In genomic region chr15:63221346-63221745, GRCh38 we compare ENCODE assay signal across 11 cellular contexts. TPM values are rescaled to one million over a fixed set of nuclear protein-coding genes. Genes with fewer than 3 reads are reported as not detected.
A peak's percentile ranks its signal among the peaks of the same experiment; 100 is the strongest.
DNase-seq lines count a peak whose midpoint lies in the region; ATAC-seq, FAIRE-seq and TF ChIP-seq lines count a peak whose summit lies in the region.
"Had no signal": no experiment of that assay in that cellular context is flagged by ENCODE, and none has a peak within 500 bp of the region (broad histone marks: within the 10 kb centered on the region; RNA-seq: fewer than 3 reads in every experiment).

No MANE protein-coding gene starts in this region.

- H2AFZ ChIP-seq in astrocyte (ENCODE audit: low read depth, low read length): no peak overlapping the region

- TF ChIP-seq CTCF in astrocyte (IDR thresholded peaks at IDR 0.05; ENCODE audit: insufficient read depth, low read depth, low read length): no peak
- no peak for TF ChIP-seq CTCF in right atrium auricular region (IDR thresholded peaks at IDR 0.05)

- no peaks in the 10 kb centered on the region for H3K9me3 ChIP-seq in astrocyte (ENCODE audit: insufficient read depth, low read depth, low read length)
- no peaks in the 10 kb centered on the region for H3K9me3 ChIP-seq in right atrium auricular region

- peaks cover 23% of the 10 kb centered on the region for H3K4me1 Mint-ChIP-seq in astrocyte (ENCODE audit: low read depth, unreplicated experiment)
- peaks cover 80% of the 10 kb centered on the region for H3K4me1 Mint-ChIP-seq in activated T-cell treated with anti-CD3 and anti-CD28 coated beads, Interleukin-2, amount 50 U/mL, for 72 hours (ENCODE audit: low read depth)

- no peak overlapping the region for H3K9ac ChIP-seq in astrocyte (ENCODE audit: low read length)

- H4K20me1 ChIP-seq in astrocyte (ENCODE audit: insufficient read depth, low read length): no peaks in the 10 kb centered on the region

- no peak overlapping the region for H3K27ac ChIP-seq in astrocyte (ENCODE audit: low read depth, low read length)
- H3K27ac ChIP-seq in right atrium auricular region: peak overlapping the region; percentile 15 to 35

- H3K27ac Mint-ChIP-seq in astrocyte (ENCODE audit: unreplicated experiment): no peak overlapping the region
- H3K27ac Mint-ChIP-seq in activated T-cell treated with anti-CD3 and anti-CD28 coated beads, Interleukin-2, amount 50 U/mL, for 72 hours: no peak overlapping the region

- ATAC-seq in sciatic nerve (peak; percentile 61), GM18867 (IDR thresholded peaks at IDR 0.05; ENCODE audit: unreplicated experiment) (no peak)
- ATAC-seq in activated T-cell treated with anti-CD3 and anti-CD28 coated beads, Interleukin-2, amount 50 U/mL, for 72 hours (replicated peaks in 1 of 2): no peak

- H3K4me2 ChIP-seq in astrocyte (ENCODE audit: low read length): peak overlapping the region; percentile 6

- H3K36me3 ChIP-seq in astrocyte (ENCODE audit: insufficient read depth, low read length) (peaks cover 4% of the 10 kb centered on the region), right atrium auricular region (no peaks in the 10 kb centered on the region)

- H3K9me3 Mint-ChIP-seq in astrocyte (ENCODE audit: unreplicated experiment): no peaks in the 10 kb centered on the region
- H3K9me3 Mint-ChIP-seq in activated T-cell treated with anti-CD3 and anti-CD28 coated beads, Interleukin-2, amount 50 U/mL, for 72 hours: no peaks in the 10 kb centered on the region

- peaks cover 19% of the 10 kb centered on the region for H3K79me2 ChIP-seq in astrocyte (ENCODE audit: insufficient read depth, low read length)

- no peaks in the 10 kb centered on the region for H3K27me3 ChIP-seq in astrocyte (ENCODE audit: insufficient read depth, low read length)
- H3K27me3 ChIP-seq in right atrium auricular region: no peaks in the 10 kb centered on the region

- no peak for FAIRE-seq in astrocyte (lab: Jason Lieb, UNC)

- H3K27me3 Mint-ChIP-seq in astrocyte (ENCODE audit: low read depth, unreplicated experiment): no peaks in the 10 kb centered on the region
- H3K27me3 Mint-ChIP-seq in activated T-cell treated with anti-CD3 and anti-CD28 coated beads, Interleukin-2, amount 50 U/mL, for 72 hours (ENCODE audit: low read depth): no peaks in the 10 kb centered on the region

- intact Hi-C loops in sciatic nerve (cut with DNase I): no loop called here

- H3K36me3 Mint-ChIP-seq in astrocyte (ENCODE audit: low read depth, unreplicated experiment): peaks cover 2% of the 10 kb centered on the region
- H3K36me3 Mint-ChIP-seq in activated T-cell treated with anti-CD3 and anti-CD28 coated beads, Interleukin-2, amount 50 U/mL, for 72 hours (ENCODE audit: insufficient read depth in 2 of 2): peaks cover under 1 to 13% of the 10 kb centered on the region in 2 donors

- H3K4me3 Mint-ChIP-seq in astrocyte (ENCODE audit: unreplicated experiment): no peak overlapping the region
- H3K4me3 Mint-ChIP-seq in activated T-cell treated with anti-CD3 and anti-CD28 coated beads, Interleukin-2, amount 50 U/mL, for 72 hours: no peak overlapping the region

- DNase-seq in EL: peak; percentile 43
- no peak for DNase-seq in astrocyte (ENCODE audit: low read depth)
- peak; percentile 80 for DNase-seq in right atrium auricular region (ENCODE audit: low spot score)
- DNase-seq in sciatic nerve (ENCODE audit: low spot score): no peak
- DNase-seq in iPS-NIHi11 (ENCODE audit: low spot score): no peak
- no peak for DNase-seq in activated T-cell treated with anti-CD3 and anti-CD28 coated beads, Interleukin-2, amount 50 U/mL, for 72 hours
- no peak for DNase-seq in activated CD8-positive, alpha-beta memory T cell treated with anti-CD3 and anti-CD28 coated beads, Interleukin-2, amount 50 U/mL, for 4 hours
- DNase-seq: activated naive CD4-positive, alpha-beta T cell; glutamatergic neuron; NCI-H1694 treated with DMSO at 0.1 percent for 48 hours had no signal

- H3K4me1 ChIP-seq in astrocyte (ENCODE audit: insufficient read depth, low read length) (peaks cover 14% of the 10 kb centered on the region), right atrium auricular region (peaks cover 0 to 35% of the 10 kb centered on the region in 2 donors)

- H3K4me3 ChIP-seq in astrocyte (ENCODE audit: insufficient read depth, low read depth, low read length) (no peak overlapping the region), right atrium auricular region (no peak overlapping the region)

RNA-seq across cellular contexts. Expression of gene RAB8B, which starts 31.9 kb away (rescaled TPM):
- total RNA-seq in astrocyte: 45.7 and 49.3 TPM in 2 replicates
- total RNA-seq in right atrium auricular region: 10 to 100 TPM; 10.2 to 19.3 TPM
- total RNA-seq in sciatic nerve: 69.4 TPM
- 100 to 1,000 TPM; 122 to 157 TPM for total RNA-seq in activated T-cell treated with anti-CD3 and anti-CD28 coated beads, Interleukin-2, amount 50 U/mL, for 72 hours

RNA-seq across cellular contexts. Expression of gene APH1B, which starts 56.1 kb away (rescaled TPM):
- total RNA-seq in astrocyte: 14.7 and 18.2 TPM in 2 replicates
- 1 to 10 TPM; 4.8 to 6.9 TPM for total RNA-seq in right atrium auricular region
- 22.5 TPM for total RNA-seq in sciatic nerve
- 10 to 100 TPM; 24.4 to 30.6 TPM for total RNA-seq in activated T-cell treated with anti-CD3 and anti-CD28 coated beads, Interleukin-2, amount 50 U/mL, for 72 hours

Comparison
In these comparisons a context has a peak if more than half of its experiments do, and no peak if none do; other contexts are left out.
1. DNase-seq: peak in EL (single experiment) and right atrium auricular region (single experiment); none in astrocyte (single experiment), sciatic nerve (single experiment), iPS-NIHi11 (single experiment), activated T-cell treated with anti-CD3 and anti-CD28 coated beads, Interleukin-2, amount 50 U/mL, for 72 hours (0 of 2) and activated CD8-positive, alpha-beta memory T cell treated with anti-CD3 and anti-CD28 coated beads, Interleukin-2, amount 50 U/mL, for 4 hours (single experiment).